In genomic region chr10:84521468-84521867, GRCh38 we compare ENCODE assay signal across 26 cellular contexts.
"Had no signal": no experiment of that assay in that cellular context is flagged by ENCODE, and none has a peak within 500 bp of the region (broad histone marks: within the 10 kb centered on the region; RNA-seq: fewer than 3 reads in every experiment).

No MANE protein-coding gene starts in this region.

- H3K36me3 ChIP-seq: ascending aorta, cardiac muscle cell had no signal

- H3K27me3 ChIP-seq: ascending aorta, cardiac muscle cell had no signal

- H3K27ac ChIP-seq: ascending aorta, cardiac muscle cell had no signal

- ATAC-seq: activated CD8-positive, alpha-beta memory T cell treated with anti-CD3 and anti-CD28 coated beads, Interleukin-2, amount 10 ng/mL, durations not matched to agents 7 days and 5 days; activated naive CD4-positive, alpha-beta T cell treated with anti-CD3 and anti-CD28 coated beads, Interleukin-2, amount 50 U/mL, for 72 hours; activated naive CD8-positive, alpha-beta T cell treated with anti-CD3 and anti-CD28 coated beads, Interleukin-2, amount 50 U/mL, for 24 hours had no signal

- H3K4me3 Mint-ChIP-seq: activated B cell treated with CpG ODN at 0.5 μM for 24 hours; activated CD4-positive, alpha-beta T cell treated with anti-CD3 and anti-CD28 coated beads, Interleukin-2, amount 10 ng/mL, durations not matched to agents 24 days and 14 days; activated CD8-positive, alpha-beta memory T cell treated with anti-CD3 and anti-CD28 coated beads, Interleukin-2, amount 10 ng/mL, durations not matched to agents 7 days and 5 days; activated naive CD8-positive, alpha-beta T cell treated with anti-CD3 and anti-CD28 coated beads, Interleukin-2, amount 50 U/mL, for 24 hours; activated T-cell treated with anti-CD3 and anti-CD28 coated beads, Interleukin-2, amount 50 U/mL, for 24 hours; activated T-helper 1 cell treated with anti-CD3 and anti-CD28 coated beads, Interleukin-12 subunit alpha, Interleukin-12 subunit beta, Interleukin-2, Interleukin-4 antibody, amounts not matched to agents 30 ng/mL and 10 ng/mL and 1 ng/mL, durations not matched to agents 14 hours and 24 hours and 36 hours; brain; T-helper 1 cell treated with Interleukin-12 subunit alpha and Interleukin-12 subunit beta and Interleukin-4 antibody, amounts not matched to agents 30 μg/mL and 1 μg/mL, for 36 hours had no signal

- H3K4me1 Mint-ChIP-seq: activated B cell treated with CpG ODN at 0.5 μM for 24 hours had no signal

- DNase-seq: activated B cell treated with CpG ODN at 0.5 μM for 24 hours; activated CD4-positive, alpha-beta T cell treated with anti-CD3 and anti-CD28 coated beads for 1 hour; activated CD4-positive, alpha-beta T cell treated with anti-CD3 and anti-CD28 coated beads, Interleukin-2, amount 10 ng/mL, durations not matched to agents 24 days and 14 days; activated CD4-positive, alpha-beta T cell treated with anti-CD3 and anti-CD28 coated beads, Interleukin-2, amount 50 U/mL, for 48 hours; activated CD8-positive, alpha-beta memory T cell treated with anti-CD3 and anti-CD28 coated beads, Interleukin-2, amount 10 ng/mL, durations not matched to agents 7 days and 5 days; activated effector memory CD4-positive, alpha-beta T cell treated with Interleukin-2 at 50 U/mL for 16 hours; activated naive CD4-positive, alpha-beta T cell treated with Interleukin-2 at 50 U/mL for 16 hours; activated naive CD8-positive, alpha-beta T cell treated with anti-CD3 and anti-CD28 coated beads, Interleukin-2, amount 50 U/mL, for 24 hours; activated T-cell treated with anti-CD3 and anti-CD28 coated beads, Interleukin-2, amount 50 U/mL, for 24 hours; amniotic stem cell; KG1; MV-4-11; NCI-H1092 treated with DMSO at 0.1 percent for 48 hours; NCI-H1417 treated with DMSO at 0.1 percent for 48 hours; NCI-H1694; NCI-H2029; NCI-H2107; NCI-H510A treated with DMSO at 0.1 percent for 48 hours; SHP77 treated with DMSO at 0.1 percent for 48 hours; T-helper 9 cell had no signal

- H3K27ac Mint-ChIP-seq: activated B cell treated with CpG ODN at 0.5 μM for 24 hours; activated CD4-positive, alpha-beta T cell treated with anti-CD3 and anti-CD28 coated beads, Interleukin-2, amount 10 ng/mL, durations not matched to agents 24 days and 14 days; activated CD8-positive, alpha-beta memory T cell treated with anti-CD3 and anti-CD28 coated beads, Interleukin-2, amount 10 ng/mL, durations not matched to agents 7 days and 5 days; activated naive CD4-positive, alpha-beta T cell treated with anti-CD3 and anti-CD28 coated beads, Interleukin-2, amount 50 U/mL, for 72 hours; activated naive CD8-positive, alpha-beta T cell treated with anti-CD3 and anti-CD28 coated beads, Interleukin-2, amount 50 U/mL, for 24 hours; activated T-cell treated with anti-CD3 and anti-CD28 coated beads, Interleukin-2, amount 50 U/mL, for 24 hours; activated T-helper 1 cell treated with anti-CD3 and anti-CD28 coated beads, Interleukin-12 subunit alpha, Interleukin-12 subunit beta, Interleukin-2, Interleukin-4 antibody, amounts not matched to agents 30 ng/mL and 10 ng/mL and 1 ng/mL, durations not matched to agents 14 hours and 24 hours and 36 hours; T-helper 1 cell treated with Interleukin-12 subunit alpha and Interleukin-12 subunit beta and Interleukin-4 antibody, amounts not matched to agents 30 μg/mL and 1 μg/mL, for 36 hours had no signal

- H3K4me1 ChIP-seq: ascending aorta had no signal

- H3K27me3 Mint-ChIP-seq: activated CD4-positive, alpha-beta T cell treated with anti-CD3 and anti-CD28 coated beads, Interleukin-2, amount 10 ng/mL, durations not matched to agents 24 days and 14 days; activated CD8-positive, alpha-beta memory T cell treated with anti-CD3 and anti-CD28 coated beads, Interleukin-2, amount 10 ng/mL, durations not matched to agents 7 days and 5 days; activated naive CD8-positive, alpha-beta T cell treated with anti-CD3 and anti-CD28 coated beads, Interleukin-2, amount 50 U/mL, for 24 hours; activated T-cell treated with anti-CD3 and anti-CD28 coated beads, Interleukin-2, amount 50 U/mL, for 24 hours; brain had no signal

- H3K9me3 ChIP-seq: ascending aorta had no signal

- H3K4me3 ChIP-seq: ascending aorta, cardiac muscle cell had no signal
